In genomic region chr22:38257650-38258246, GRCh38 we compare ENCODE assay signal across 11 cellular contexts. TPM values are rescaled to one million over a fixed set of nuclear protein-coding genes. Genes with fewer than 3 reads are reported as not detected.
DNase-seq lines count a peak whose midpoint lies in the region; ATAC-seq and TF ChIP-seq lines count a peak whose summit lies in the region.
"Had no signal": no experiment of that assay in that cellular context is flagged by ENCODE, and none has a peak within 500 bp of the region (broad histone marks: within the 10 kb centered on the region; RNA-seq: fewer than 3 reads in every experiment).

No MANE protein-coding gene starts in this region.

- H3K9me3 ChIP-seq in esophagus squamous epithelium (no peaks in the 10 kb centered on the region), T-helper 17 cell (ENCODE audit: control insufficient read depth, low read length, poor library complexity, severe bottlenecking) (no peaks in the 10 kb centered on the region)
- no peaks in the 10 kb centered on the region for H3K9me3 ChIP-seq in effector memory CD4-positive, alpha-beta T cell (ENCODE audit: control insufficient read depth, low read length)

- H3K9me3 Mint-ChIP-seq in progenitor cell of endocrine pancreas (ENCODE audit: low read depth) = no peaks in the 10 kb centered on the region
- H3K9me3 Mint-ChIP-seq in activated T-helper 17 cell treated with anti-CD3 and anti-CD28 coated beads, Interleukin-2, amount 50 U/mL, for 72 hours = no peaks in the 10 kb centered on the region
- no peaks in the 10 kb centered on the region for H3K9me3 Mint-ChIP-seq in activated CD4-positive, alpha-beta T cell treated with anti-CD3 and anti-CD28 coated beads, Interleukin-2, amount 10 ng/mL, durations not matched to agents 24 days and 14 days

- H3K27me3 Mint-ChIP-seq in progenitor cell of endocrine pancreas = no peaks in the 10 kb centered on the region
- no peaks in the 10 kb centered on the region for H3K27me3 Mint-ChIP-seq in activated T-helper 17 cell treated with anti-CD3 and anti-CD28 coated beads, Interleukin-2, amount 50 U/mL, for 72 hours
- H3K27me3 Mint-ChIP-seq in T-helper 17 cell = no peaks in the 10 kb centered on the region
- H3K27me3 Mint-ChIP-seq in activated CD4-positive, alpha-beta T cell treated with anti-CD3 and anti-CD28 coated beads, Interleukin-2, amount 10 ng/mL, durations not matched to agents 24 days and 14 days = no peaks in the 10 kb centered on the region

- WGBS in esophagus squamous epithelium, 2 donors = 66 to 86% methylated on average over 2 to 4 of the region's 4 CpGs

- H3K27ac ChIP-seq in esophagus squamous epithelium = peak overlapping the region; percentile 40 to 82 (median 77)
- no peak overlapping the region for H3K27ac ChIP-seq in effector memory CD4-positive, alpha-beta T cell (ENCODE audit: insufficient read depth, low read length, poor library complexity, severe bottlenecking)

- H3K4me3 Mint-ChIP-seq in progenitor cell of endocrine pancreas (ENCODE audit: low read depth) = no peak overlapping the region
- no peak overlapping the region for H3K4me3 Mint-ChIP-seq in activated T-helper 17 cell treated with anti-CD3 and anti-CD28 coated beads, Interleukin-2, amount 50 U/mL, for 72 hours
- no peak overlapping the region for H3K4me3 Mint-ChIP-seq in T-helper 17 cell
- H3K4me3 Mint-ChIP-seq in activated CD4-positive, alpha-beta T cell treated with anti-CD3 and anti-CD28 coated beads, Interleukin-2, amount 10 ng/mL, durations not matched to agents 24 days and 14 days = no peak overlapping the region

- DNase-seq in DMS53 treated with DMSO at 0.1 percent for 48 hours (lab: John Stamatoyannopoulos, UW; ENCODE audit: unreplicated experiment) = peak; percentile 44
- DNase-seq in NCI-H510A treated with DMSO at 0.1 percent for 48 hours (lab: John Stamatoyannopoulos, UW) = peak; percentile 80
- DNase-seq in esophagus squamous epithelium (lab: John Stamatoyannopoulos, UW) = no peak
- DNase-seq in progenitor cell of endocrine pancreas (ENCODE audit: low spot score, unreplicated experiment) = no peak
- DNase-seq in T-helper 17 cell = no peak
- no peak for DNase-seq in activated CD4-positive, alpha-beta T cell treated with anti-CD3 and anti-CD28 coated beads, Interleukin-2, amount 10 ng/mL, durations not matched to agents 24 days and 14 days
- DNase-seq in effector memory CD4-positive, alpha-beta T cell = no peak
- DNase-seq: activated T-cell treated with anti-CD3 and anti-CD28 coated beads for 4 hours, DND-41, RPMI8226 had no signal

- H3K4me1 Mint-ChIP-seq in progenitor cell of endocrine pancreas (ENCODE audit: low read depth) = peaks cover 25% of the 10 kb centered on the region
- peaks cover 24% of the 10 kb centered on the region for H3K4me1 Mint-ChIP-seq in activated T-helper 17 cell treated with anti-CD3 and anti-CD28 coated beads, Interleukin-2, amount 50 U/mL, for 72 hours
- peaks cover 22% of the 10 kb centered on the region for H3K4me1 Mint-ChIP-seq in T-helper 17 cell
- peaks cover 9% of the 10 kb centered on the region for H3K4me1 Mint-ChIP-seq in activated CD4-positive, alpha-beta T cell treated with anti-CD3 and anti-CD28 coated beads, Interleukin-2, amount 10 ng/mL, durations not matched to agents 24 days and 14 days

- intact Hi-C loops in esophagus squamous epithelium (cut with DNase I) = no loop called here
- intact Hi-C loops in activated CD4-positive, alpha-beta T cell treated with anti-CD3 and anti-CD28 coated beads, Interleukin-2, amount 10 ng/mL, durations not matched to agents 24 days and 14 days (cut with micrococcal nuclease) = no loop called here

- peak overlapping the region; percentile 77 for H3K27ac Mint-ChIP-seq in progenitor cell of endocrine pancreas
- H3K27ac Mint-ChIP-seq in activated T-helper 17 cell treated with anti-CD3 and anti-CD28 coated beads, Interleukin-2, amount 50 U/mL, for 72 hours = no peak overlapping the region
- no peak overlapping the region for H3K27ac Mint-ChIP-seq in T-helper 17 cell
- no peak overlapping the region for H3K27ac Mint-ChIP-seq in activated CD4-positive, alpha-beta T cell treated with anti-CD3 and anti-CD28 coated beads, Interleukin-2, amount 10 ng/mL, durations not matched to agents 24 days and 14 days

- no peak for TF ChIP-seq POLR2A in esophagus squamous epithelium (IDR thresholded peaks at IDR 0.05)

- TF ChIP-seq CTCF in esophagus squamous epithelium (IDR thresholded peaks at IDR 0.05) (no peak), progenitor cell of endocrine pancreas (IDR thresholded peaks at IDR 0.05; ENCODE audit: unreplicated experiment) (peak; percentile 22)

- ATAC-seq in activated T-helper 17 cell treated with anti-CD3 and anti-CD28 coated beads, Interleukin-2, amount 50 U/mL, for 72 hours (replicated peaks) = no peak
- ATAC-seq in T-helper 17 cell = no peak

- H3K27me3 ChIP-seq in esophagus squamous epithelium = no peaks in the 10 kb centered on the region
- H3K27me3 ChIP-seq in effector memory CD4-positive, alpha-beta T cell (replicated peaks; ENCODE audit: control insufficient read depth, insufficient read depth, low read length, poor library complexity, severe bottlenecking) = no peaks in the 10 kb centered on the region

- peaks cover 0 to 2% (median 0%) of the 10 kb centered on the region in 3 donors for H3K36me3 ChIP-seq in esophagus squamous epithelium
- H3K36me3 ChIP-seq in effector memory CD4-positive, alpha-beta T cell (ENCODE audit: control insufficient read depth, insufficient read depth, low read length) = no peaks in the 10 kb centered on the region

- peak overlapping the region in 3 of 4 donors; percentile 2 to 29 (median 5) for H3K4me3 ChIP-seq in esophagus squamous epithelium
- H3K4me3 ChIP-seq in effector memory CD4-positive, alpha-beta T cell (ENCODE audit: insufficient read depth, low read depth, low read length, poor library complexity, severe bottlenecking) = no peak overlapping the region

- peaks cover 6 to 67% (median 46%) of the 10 kb centered on the region in 3 donors for H3K4me1 ChIP-seq in esophagus squamous epithelium
- H3K4me1 ChIP-seq in effector memory CD4-positive, alpha-beta T cell (ENCODE audit: control insufficient read depth, insufficient read depth, low read length, poor library complexity, severe bottlenecking) = no peaks in the 10 kb centered on the region

- H3K36me3 Mint-ChIP-seq in progenitor cell of endocrine pancreas (ENCODE audit: insufficient read depth) (no peaks in the 10 kb centered on the region), T-helper 17 cell (ENCODE audit: low read depth) (no peaks in the 10 kb centered on the region)
- H3K36me3 Mint-ChIP-seq in activated T-helper 17 cell treated with anti-CD3 and anti-CD28 coated beads, Interleukin-2, amount 50 U/mL, for 72 hours (ENCODE audit: low read depth) = peaks cover 11% of the 10 kb centered on the region
- peaks cover 7% of the 10 kb centered on the region for H3K36me3 Mint-ChIP-seq in activated CD4-positive, alpha-beta T cell treated with anti-CD3 and anti-CD28 coated beads, Interleukin-2, amount 10 ng/mL, durations not matched to agents 24 days and 14 days (ENCODE audit: low read depth)

RNA-seq across cellular contexts. Expression of gene TMEM184B, which starts 15.1 kb away (rescaled TPM):
- total RNA-seq in esophagus squamous epithelium = 10 to 100 TPM; 22.5 to 55.1 (median 28.3) TPM
- 67.3 and 71.7 TPM in 2 replicates for total RNA-seq in progenitor cell of endocrine pancreas
- 10 to 100 TPM; 31.5 to 36.5 TPM for total RNA-seq in activated T-helper 17 cell treated with anti-CD3 and anti-CD28 coated beads, Interleukin-2, amount 50 U/mL, for 72 hours
- total RNA-seq in T-helper 17 cell = 10 to 100 TPM; 53.3 TPM
- total RNA-seq in activated CD4-positive, alpha-beta T cell treated with anti-CD3 and anti-CD28 coated beads, Interleukin-2, amount 10 ng/mL, durations not matched to agents 24 days and 14 days = 31.9 and 33.1 TPM in 2 replicates

RNA-seq across cellular contexts. Expression of gene MAFF, which starts 56.0 kb away (rescaled TPM):
- 10 to 100 TPM; 19.4 to 51.6 (median 40.5) TPM for total RNA-seq in esophagus squamous epithelium
- 8.4 and 10.2 TPM in 2 replicates for total RNA-seq in progenitor cell of endocrine pancreas
- 10 to 100 TPM; 15.7 to 58.8 TPM for total RNA-seq in activated T-helper 17 cell treated with anti-CD3 and anti-CD28 coated beads, Interleukin-2, amount 50 U/mL, for 72 hours
- total RNA-seq in T-helper 17 cell = 10 to 100 TPM; 44.4 to 80.2 TPM
- total RNA-seq in activated CD4-positive, alpha-beta T cell treated with anti-CD3 and anti-CD28 coated beads, Interleukin-2, amount 10 ng/mL, durations not matched to agents 24 days and 14 days = 12.6 and 12.8 TPM in 2 replicates

RNA-seq across cellular contexts. Expression of gene CSNK1E, which starts 59.5 kb away (rescaled TPM):
- 10 to 100 TPM; 40.8 to 94.4 (median 55.9) TPM for total RNA-seq in esophagus squamous epithelium
- total RNA-seq in progenitor cell of endocrine pancreas = 246 and 250 TPM in 2 replicates
- 100 to 1,000 TPM; 123 to 132 TPM for total RNA-seq in activated T-helper 17 cell treated with anti-CD3 and anti-CD28 coated beads, Interleukin-2, amount 50 U/mL, for 72 hours
- total RNA-seq in T-helper 17 cell = 100 to 1,000 TPM; 157 to 174 TPM
- total RNA-seq in activated CD4-positive, alpha-beta T cell treated with anti-CD3 and anti-CD28 coated beads, Interleukin-2, amount 10 ng/mL, durations not matched to agents 24 days and 14 days = 157 and 159 TPM in 2 replicates

Comparison
In these comparisons a context has a peak if more than half of its experiments do, and no peak if none do; other contexts are left out.
1. DNase-seq: peak in DMS53 treated with DMSO at 0.1 percent for 48 hours (single experiment) and NCI-H510A treated with DMSO at 0.1 percent for 48 hours (single experiment); none in esophagus squamous epithelium (single experiment), progenitor cell of endocrine pancreas (single experiment), T-helper 17 cell (0 of 3), activated CD4-positive, alpha-beta T cell treated with anti-CD3 and anti-CD28 coated beads, Interleukin-2, amount 10 ng/mL, durations not matched to agents 24 days and 14 days (single experiment) and effector memory CD4-positive, alpha-beta T cell (0 of 3).